Comparison of ENCODE assay signal across 8 cellular contexts in genomic region chr5:172806897-172807672, GRCh38. TPM values are rescaled to one million over a fixed set of nuclear protein-coding genes. Genes with fewer than 3 reads are reported as not detected.
DNase-seq lines count a peak whose midpoint lies in the region; ATAC-seq, FAIRE-seq and TF ChIP-seq lines count a peak whose summit lies in the region.

No MANE protein-coding gene starts in this region.

- RAD21 ChIA-PET in GM12878 (lab: Charles Lee; ENCODE audit: unreplicated experiment) = interaction anchor here (0.8 to 1.6 kb wide), 11 partner anchors 8 to 75 kb away, joined by 3 to 17 read pairs (median 4); partner anchors contain the start of gene DUSP1

- no peak for TF ChIP-seq CTCF in GM12878 (IDR thresholded peaks at IDR 0.05 in 2 of 3, conservative IDR thresholded peaks at IDR 0.05 in 1 of 3; ENCODE audit: control insufficient read depth in 2 of 3, extremely low read depth in 1 of 3, insufficient read depth in 1 of 3, low read depth in 3 of 3, low read length in 3 of 3)

- CTCF ChIA-PET in GM12878 (lab: Yijun Ruan, JAX) = interaction anchor here (0.8 to 1.1 kb wide), 4 partner anchors 30 to 99 kb away, joined by 3 to 4 read pairs (median 3); no protein-coding TSS in a partner anchor

- in situ Hi-C loops in GM12878 (cut with MboI) = no loop called here

- TF ChIP-seq EP300 in GM12878 (IDR thresholded peaks at IDR 0.05; ENCODE audit: borderline replicate concordance in 1 of 2, control insufficient read depth in 1 of 2, low read depth in 2 of 2, low read length in 2 of 2) = no peak

- peak overlapping the region; percentile 71 for H3K9ac ChIP-seq in GM12878 (ENCODE audit: control insufficient read depth, insufficient read depth, low read length)

- no peaks in the 10 kb centered on the region for H4K20me1 ChIP-seq in GM12878 (ENCODE audit: control insufficient read depth, insufficient read depth)

- intact Hi-C loops in GM12878 (cut with micrococcal nuclease; ENCODE audit: unreplicated experiment) = loop anchor here (2.0 kb wide), 1 partner anchor 36 kb away; the partner anchor contains the start of gene DUSP1

- H2AFZ ChIP-seq in GM12878 (ENCODE audit: control insufficient read depth, low read depth, low read length) = peak overlapping the region; percentile 88

- H3K4me1 ChIP-seq in GM12878 (ENCODE audit: control insufficient read depth, insufficient read depth, low read length) = peaks cover 6% of the 10 kb centered on the region

- POLR2A ChIA-PET in GM12878 (lab: Charles Lee) = interaction anchor here (0.5 to 2.0 kb wide), 15 partner anchors 8 to 189 kb away, joined by 3 to 16 read pairs (median 5); partner anchors contain the start of gene DUSP1

- FAIRE-seq in GM12878 (lab: Jason Lieb, UNC) = peak; percentile 97

- H3K79me2 ChIP-seq in GM12878 (ENCODE audit: control insufficient read depth, insufficient read depth, low read length) = no peaks in the 10 kb centered on the region

- peak; percentile 95 for ATAC-seq in GM19395 (IDR thresholded peaks at IDR 0.05; ENCODE audit: unreplicated experiment)
- ATAC-seq in HG03469 (IDR thresholded peaks at IDR 0.05; ENCODE audit: unreplicated experiment) = peak; percentile 68
- peak; percentile 100 for ATAC-seq in GM12878

- peak overlapping the region; percentile 70 for H3K4me2 ChIP-seq in GM12878 (ENCODE audit: control insufficient read depth, insufficient read depth)

- 45% methylated on average over 24 of the region's 24 CpGs for WGBS in GM12878 (ENCODE audit: insufficient coverage, insufficient replicate concordance, low lambda C conversion rate, missing lambda C conversion rate)

- peak; percentile 68 to 73 for DNase-seq in AML-193 (lab: John Stamatoyannopoulos, UW)
- DNase-seq in T1000 (lab: John Stamatoyannopoulos, UW) = peak; percentile 36
- peak; percentile 81 for DNase-seq in GM12878 (ENCODE audit: low read depth, low spot score)
- DNase-seq in iPS-NIHi7 (ENCODE audit: extremely low spot score) = peak; percentile 96
- DNase-seq in stimulated activated CD4-positive, alpha-beta T cell treated with anti-CD3 and anti-CD28 coated beads, Interleukin-12 subunit alpha, Interleukin-12 subunit beta, amount 100 ng/mL, for 4 hours = peak; percentile 86
- no peak for DNase-seq in SHP77 treated with DMSO at 0.1 percent for 48 hours (lab: John Stamatoyannopoulos, UW)

- H3K27ac ChIP-seq in GM12878 (ENCODE audit: control insufficient read depth, insufficient read depth) = peak overlapping the region; percentile 64

- SMC1A ChIA-PET in GM12878 (lab: Charles Lee; ENCODE audit: uncharacterized antibody, unreplicated experiment) = interaction anchor here (0.6 to 2.0 kb wide), 11 partner anchors 14 to 527 kb away, joined by 3 to 13 read pairs (median 3); no protein-coding TSS in a partner anchor

- H3K4me3 ChIP-seq in GM12878 = peak overlapping the region; percentile 62

- peak; percentile 54 for TF ChIP-seq POLR2A in GM12878 (IDR thresholded peaks at IDR 0.05; ENCODE audit: low read depth, low read length)

- TSS peak; percentile 98 for BruUV-seq in GM12878 (replicated peaks; lab: Mats Ljungman, UMichigan)

- TF ChIP-seq RAD21 in GM12878 (IDR thresholded peaks at IDR 0.05; ENCODE audit: insufficient read depth, low read depth, low read length) = no peak

- no peaks in the 10 kb centered on the region for H3K36me3 ChIP-seq in GM12878 (ENCODE audit: control insufficient read depth in 2 of 2, insufficient read depth in 2 of 2, low read length in 1 of 2)

- no peaks in the 10 kb centered on the region for H3K27me3 ChIP-seq in GM12878 (replicated peaks in 1 of 2; ENCODE audit: control insufficient read depth in 2 of 2, insufficient read depth in 2 of 2, low read length in 1 of 2)

- no peaks in the 10 kb centered on the region; the same call in 2 of the 3 replicates for H3K9me3 ChIP-seq in GM12878 (replicated peaks; ENCODE audit: control insufficient read depth, insufficient read depth, low read length)

TF ChIP-seq in GM12878, 131 proteins besides CTCF, POLR2A, EP300 and RAD21 (continues in another document):
- TF ChIP-seq NFIC (IDR thresholded peaks at IDR 0.05; ENCODE audit: low read depth, low read length) (peak; percentile 65), ASH2L (IDR thresholded peaks at IDR 0.05; ENCODE audit: borderline replicate concordance, low read depth) (no peak), FOS (IDR thresholded peaks at IDR 0.05; ENCODE audit: borderline replicate concordance, extremely low read depth, insufficient read length) (no peak), CHD2 (IDR thresholded peaks at IDR 0.05; ENCODE audit: borderline replicate concordance, low read depth, low read length) (peak; percentile 75; the same call in 1 of the 2 replicates), CBFB (IDR thresholded peaks at IDR 0.05; ENCODE audit: low read depth) (0 out of 2 replicates have a peak, but pooled peaks have one; percentile 57), BRCA1 (IDR thresholded peaks at IDR 0.05; ENCODE audit: low read depth, low read length) (no peak), GABPA (IDR thresholded peaks at IDR 0.05; ENCODE audit: low read depth) (0 out of 2 replicates have a peak, but pooled peaks have one; percentile 33), FOXM1 (IDR thresholded peaks at IDR 0.05; ENCODE audit: low read depth, low read length) (no peak), TCF7 (IDR thresholded peaks at IDR 0.05; ENCODE audit: borderline replicate concordance) (no peak), EGR1 (IDR thresholded peaks at IDR 0.05; ENCODE audit: borderline replicate concordance in 1 of 2, low read depth in 2 of 2, low read length in 2 of 2) (peak in 1 of 2 experiments; percentile 55; a peak in 1 of 3 replicates), PKNOX1 (IDR thresholded peaks at IDR 0.05) (0 out of 2 replicates have a peak, but pooled peaks have one; percentile 20), PAX8 (IDR thresholded peaks at IDR 0.05) (no peak), HDAC6 (IDR thresholded peaks at IDR 0.05; ENCODE audit: unreplicated experiment) (no peak), POU2F2 (IDR thresholded peaks at IDR 0.05; ENCODE audit: borderline replicate concordance, low read depth, low read length) (no peak), CREB1 (IDR thresholded peaks at IDR 0.05; ENCODE audit: low read depth) (peak; percentile 97), YY1 (IDR thresholded peaks at IDR 0.05; ENCODE audit: low read depth, low read length) (no peak), DPF2 (IDR thresholded peaks at IDR 0.05) (no peak), WRNIP1 (IDR thresholded peaks at IDR 0.05; ENCODE audit: borderline replicate concordance, low read depth, low read length) (no peak), PML (IDR thresholded peaks at IDR 0.05; ENCODE audit: low read length) (peak; percentile 55; the same call in 1 of the 2 replicates), KLF5 (IDR thresholded peaks at IDR 0.05; ENCODE audit: partially characterized antibody) (no peak), SIX5 (IDR thresholded peaks at IDR 0.05; ENCODE audit: low read depth, low read length, severe bottlenecking) (peak; percentile 21), CBX5 (IDR thresholded peaks at IDR 0.05; ENCODE audit: low read depth) (0 out of 2 replicates have a peak, but pooled peaks have one; percentile 61)

RNA-seq across cellular contexts. Expression of gene ERGIC1, which starts 27.0 kb away (rescaled TPM):
- total RNA-seq in GM12878 (2013; cell fraction: nucleolus; rRNA removed) = 247 and 251 TPM in 2 replicates
- total RNA-seq in GM12878 (2014; rRNA removed) (77.0 and 86.2 TPM in 2 replicates), GM12878 (2014; rRNA removed; fragmentation: Illumina TruSeq; extraction: Trizol) (70.6 and 71.3 TPM in 2 replicates), GM12878 (2021) (90.0 and 97.6 TPM in 2 replicates)
- 45.2 TPM for polyA plus RNA-seq in GM12878 (2011; ENCODE audit: low read depth)
- polyA plus RNA-seq in GM12878 (2011; rRNA removed) (56.1 and 81.2 TPM in 2 replicates), GM12878 (2014; fragmentation: Illumina TruSeq; extraction: Trizol) (78.1 and 104 TPM in 2 replicates), GM12878 (2014; fragmentation: Nextera tagmentation; extraction: Ambion mirVana) (10 to 100 TPM in 1 of 2 experiments, 1 to 10 TPM in 1; 8.8 to 21.0 TPM), GM12878 (2014; rRNA removed) (88.7 and 88.8 TPM in 2 replicates), GM12878 (2016; fragmentation: Nextera tagmentation; extraction: Ambion mirVana) (10 to 100 TPM; 26.3 to 28.6 TPM)
- polyA plus RNA-seq in GM12878 (2011; cell fraction: cytosol; rRNA removed) = 110 and 117 TPM in 2 replicates
- 70.5 and 84.8 TPM in 2 replicates for polyA plus RNA-seq in GM12878 (2011; cell fraction: nucleus; rRNA removed)
- polyA plus RNA-seq in GM12878 (2012) = 72.6 and 77.3 TPM in 2 replicates
- 136 and 155 TPM in 2 replicates for polyA minus RNA-seq in GM12878 (2011; rRNA and poly(A)+ RNA removed)
- 30.7 and 37.3 TPM in 2 replicates for polyA minus RNA-seq in GM12878 (2011; cell fraction: cytosol; rRNA and poly(A)+ RNA removed)
- polyA minus RNA-seq in GM12878 (2011; cell fraction: nucleus; rRNA and poly(A)+ RNA removed) = 28.8 and 59.6 TPM in 2 replicates

RNA-seq across cellular contexts. Expression of gene DUSP1, which starts 36.1 kb away (rescaled TPM):
- total RNA-seq in GM12878 (2013; cell fraction: nucleolus; rRNA removed) = 9.4 and 10.7 TPM in 2 replicates
- total RNA-seq in GM12878 (2014; rRNA removed) (5.8 and 6.2 TPM in 2 replicates), GM12878 (2014; rRNA removed; fragmentation: Illumina TruSeq; extraction: Trizol) (2.0 and 2.5 TPM in 2 replicates), GM12878 (2021) (5.0 and 5.3 TPM in 2 replicates)
- 2.1 TPM for polyA plus RNA-seq in GM12878 (2011; ENCODE audit: low read depth)
- polyA plus RNA-seq in GM12878 (2011; rRNA removed) (3.0 and 4.0 TPM in 2 replicates), GM12878 (2014; fragmentation: Illumina TruSeq; extraction: Trizol) (1.0 and 2.0 TPM in 2 replicates), GM12878 (2014; fragmentation: Nextera tagmentation; extraction: Ambion mirVana) (1 to 10 TPM; 1.4 to 1.9 TPM), GM12878 (2014; rRNA removed) (3.5 and 4.1 TPM in 2 replicates), GM12878 (2016; fragmentation: Nextera tagmentation; extraction: Ambion mirVana) (1 to 10 TPM; 3.9 to 5.4 TPM)
- polyA plus RNA-seq in GM12878 (2011; cell fraction: cytosol; rRNA removed) = 4.7 and 5.6 TPM in 2 replicates
- polyA plus RNA-seq in GM12878 (2011; cell fraction: nucleus; rRNA removed) = 7.0 and 8.8 TPM in 2 replicates
- 4.9 and 5.3 TPM in 2 replicates for polyA plus RNA-seq in GM12878 (2012)
- polyA minus RNA-seq in GM12878 (2011; rRNA and poly(A)+ RNA removed) = 5.9 and 9.3 TPM in 2 replicates
- 4.9 and 5.3 TPM in 2 replicates for polyA minus RNA-seq in GM12878 (2011; cell fraction: cytosol; rRNA and poly(A)+ RNA removed)
- 12.6 and 13.6 TPM in 2 replicates for polyA minus RNA-seq in GM12878 (2011; cell fraction: nucleus; rRNA and poly(A)+ RNA removed)
